In genomic region chr16:66014221-66014620, GRCh38 we compare ENCODE assay signal across 34 cellular contexts.
"Had no signal": no experiment of that assay in that cellular context is flagged by ENCODE, and none has a peak within 500 bp of the region (broad histone marks: within the 10 kb centered on the region; RNA-seq: fewer than 3 reads in every experiment).

No MANE protein-coding gene starts in this region.

- H3K36me3 ChIP-seq: adrenal gland, breast epithelium, gastroesophageal sphincter had no signal

- H3K9me3 Mint-ChIP-seq: activated CD4-positive, alpha-beta memory T cell treated with anti-CD3 and anti-CD28 coated beads for 36 hours; activated CD4-positive, alpha-beta T cell treated with anti-CD3 and anti-CD28 coated beads, Interleukin-2, amount 10 ng/mL, durations not matched to agents 24 days and 14 days; activated naive CD4-positive, alpha-beta T cell treated with anti-CD3 and anti-CD28 coated beads for 36 hours; activated naive CD4-positive, alpha-beta T cell treated with anti-CD3 and anti-CD28 coated beads, Interleukin-2, amount 50 U/mL, for 24 hours; activated naive CD8-positive, alpha-beta T cell treated with anti-CD3 and anti-CD28 coated beads for 36 hours; activated naive CD8-positive, alpha-beta T cell treated with anti-CD3 and anti-CD28 coated beads, Interleukin-2, amount 50 U/mL, for 24 hours; activated T-helper 1 cell treated with anti-CD3 and anti-CD28 coated beads, Interleukin-12 subunit alpha, Interleukin-12 subunit beta, Interleukin-2, Interleukin-4 antibody, amounts not matched to agents 30 ng/mL and 10 ng/mL and 1 ng/mL, durations not matched to agents 14 hours and 24 hours and 36 hours; activated T-helper 2 cell treated with anti-CD3 and anti-CD28 coated beads, Interferon-gamma antibody, Interleukin-2, Interleukin-4, amounts not matched to agents 10 μg/mL and 5 μg/mL and 100 μg/mL, durations not matched to agents 14 hours and 24 hours and 36 hours; brain had no signal

- ATAC-seq: activated CD4-positive, alpha-beta T cell treated with anti-CD3 and anti-CD28 coated beads for 36 hours; activated CD8-positive, alpha-beta memory T cell treated with anti-CD3 and anti-CD28 coated beads, Interleukin-2, amount 10 ng/mL, durations not matched to agents 7 days and 5 days; activated CD8-positive, alpha-beta T cell treated with anti-CD3 and anti-CD28 coated beads, Interleukin-2, amount 10 ng/mL, durations not matched to agents 7 days and 5 days; activated naive CD8-positive, alpha-beta T cell treated with anti-CD3 and anti-CD28 coated beads, Interleukin-2, amount 50 U/mL, for 24 hours; esophagus mucosa; gastroesophageal sphincter had no signal

- H3K4me3 ChIP-seq: adrenal gland, breast epithelium, coronary artery, gastroesophageal sphincter had no signal

- H3K9me3 ChIP-seq: adrenal gland, breast epithelium, gastroesophageal sphincter had no signal

- H3K27ac Mint-ChIP-seq: activated CD4-positive, alpha-beta memory T cell treated with anti-CD3 and anti-CD28 coated beads for 36 hours; activated CD4-positive, alpha-beta T cell treated with anti-CD3 and anti-CD28 coated beads for 36 hours; activated CD4-positive, alpha-beta T cell treated with anti-CD3 and anti-CD28 coated beads, Interleukin-2, amount 10 ng/mL, durations not matched to agents 24 days and 14 days; activated CD8-positive, alpha-beta memory T cell treated with anti-CD3 and anti-CD28 coated beads, Interleukin-2, amount 10 ng/mL, durations not matched to agents 7 days and 5 days; activated CD8-positive, alpha-beta T cell treated with anti-CD3 and anti-CD28 coated beads, Interleukin-2, amount 10 ng/mL, durations not matched to agents 7 days and 5 days; activated naive CD4-positive, alpha-beta T cell treated with anti-CD3 and anti-CD28 coated beads for 36 hours; activated naive CD4-positive, alpha-beta T cell treated with anti-CD3 and anti-CD28 coated beads, Interleukin-2, amount 50 U/mL, for 24 hours; activated naive CD8-positive, alpha-beta T cell treated with anti-CD3 and anti-CD28 coated beads for 36 hours; activated naive CD8-positive, alpha-beta T cell treated with anti-CD3 and anti-CD28 coated beads, Interleukin-2, amount 50 U/mL, for 24 hours; activated T-helper 1 cell treated with anti-CD3 and anti-CD28 coated beads, Interleukin-12 subunit alpha, Interleukin-12 subunit beta, Interleukin-2, Interleukin-4 antibody, amounts not matched to agents 30 ng/mL and 10 ng/mL and 1 ng/mL, durations not matched to agents 14 hours and 24 hours and 36 hours; activated T-helper 2 cell treated with anti-CD3 and anti-CD28 coated beads, Interferon-gamma antibody, Interleukin-2, Interleukin-4, amounts not matched to agents 10 μg/mL and 5 μg/mL and 100 μg/mL, durations not matched to agents 14 hours and 24 hours and 36 hours; brain had no signal

- H3K27ac ChIP-seq: adrenal gland, breast epithelium, coronary artery, gastroesophageal sphincter had no signal

- H3K4me1 Mint-ChIP-seq: activated CD4-positive, alpha-beta T cell treated with anti-CD3 and anti-CD28 coated beads for 36 hours; activated CD4-positive, alpha-beta T cell treated with anti-CD3 and anti-CD28 coated beads, Interleukin-2, amount 10 ng/mL, durations not matched to agents 24 days and 14 days; activated CD8-positive, alpha-beta memory T cell treated with anti-CD3 and anti-CD28 coated beads, Interleukin-2, amount 10 ng/mL, durations not matched to agents 7 days and 5 days; activated naive CD4-positive, alpha-beta T cell treated with anti-CD3 and anti-CD28 coated beads, Interleukin-2, amount 50 U/mL, for 24 hours; activated naive CD8-positive, alpha-beta T cell treated with anti-CD3 and anti-CD28 coated beads for 36 hours; activated naive CD8-positive, alpha-beta T cell treated with anti-CD3 and anti-CD28 coated beads, Interleukin-2, amount 50 U/mL, for 24 hours; brain; central memory CD8-positive, alpha-beta T cell had no signal

- H3K4me1 ChIP-seq: adrenal gland, breast epithelium, gastroesophageal sphincter had no signal

- DNase-seq: activated CD4-positive, alpha-beta memory T cell treated with anti-CD3 and anti-CD28 coated beads for 36 hours; activated CD4-positive, alpha-beta T cell treated with anti-CD3 and anti-CD28 coated beads for 36 hours; activated CD4-positive, alpha-beta T cell treated with anti-CD3 and anti-CD28 coated beads, Interleukin-2, amount 10 ng/mL, durations not matched to agents 24 days and 14 days; activated CD4-positive, CD25-positive, alpha-beta regulatory T cell; activated CD4-positive, CD25-positive, alpha-beta regulatory T cell treated with anti-CD3 and anti-CD28 coated beads, Interleukin-2, amount 50 U/mL, for 72 hours; activated CD8-positive, alpha-beta memory T cell treated with anti-CD3 and anti-CD28 coated beads, Interleukin-2, amount 10 ng/mL, durations not matched to agents 7 days and 5 days; activated CD8-positive, alpha-beta memory T cell treated with anti-CD3 and anti-CD28 coated beads, Interleukin-2, amount 50 U/mL, for 4 hours; activated CD8-positive, alpha-beta T cell treated with anti-CD3 and anti-CD28 coated beads, Interleukin-2, amount 10 ng/mL, durations not matched to agents 7 days and 5 days; activated effector memory CD4-positive, alpha-beta T cell treated with anti-CD3 and anti-CD28 coated beads, Interleukin-2, amount 50 U/mL, for 16 hours; activated naive CD4-positive, alpha-beta T cell treated with anti-CD3 and anti-CD28 coated beads for 36 hours; activated naive CD8-positive, alpha-beta T cell treated with anti-CD3 and anti-CD28 coated beads for 36 hours; activated naive CD8-positive, alpha-beta T cell treated with anti-CD3 and anti-CD28 coated beads, Interleukin-2, amount 50 U/mL, for 24 hours; activated T-cell treated with anti-CD3 and anti-CD28 coated beads, Interleukin-2, amount 50 U/mL, for 1 hour; activated T-cell treated with anti-CD3 and anti-CD28 coated beads, Interleukin-2, amount 50 U/mL, for 48 hours; adrenal gland; amygdala; aorta; dermis blood vessel endothelial cell; effector CD4-positive, alpha-beta T cell; foreskin melanocyte; head of caudate nucleus; hippocampal formation; T-helper 2 cell had no signal

- H3K27me3 ChIP-seq: adrenal gland, breast epithelium, gastroesophageal sphincter had no signal

- H3K4me3 Mint-ChIP-seq: activated CD4-positive, alpha-beta memory T cell treated with anti-CD3 and anti-CD28 coated beads for 36 hours; activated CD4-positive, alpha-beta T cell treated with anti-CD3 and anti-CD28 coated beads for 36 hours; activated CD4-positive, alpha-beta T cell treated with anti-CD3 and anti-CD28 coated beads, Interleukin-2, amount 10 ng/mL, durations not matched to agents 24 days and 14 days; activated CD8-positive, alpha-beta memory T cell treated with anti-CD3 and anti-CD28 coated beads, Interleukin-2, amount 10 ng/mL, durations not matched to agents 7 days and 5 days; activated CD8-positive, alpha-beta T cell treated with anti-CD3 and anti-CD28 coated beads, Interleukin-2, amount 10 ng/mL, durations not matched to agents 7 days and 5 days; activated naive CD4-positive, alpha-beta T cell treated with anti-CD3 and anti-CD28 coated beads for 36 hours; activated naive CD4-positive, alpha-beta T cell treated with anti-CD3 and anti-CD28 coated beads, Interleukin-2, amount 50 U/mL, for 24 hours; activated naive CD8-positive, alpha-beta T cell treated with anti-CD3 and anti-CD28 coated beads for 36 hours; activated naive CD8-positive, alpha-beta T cell treated with anti-CD3 and anti-CD28 coated beads, Interleukin-2, amount 50 U/mL, for 24 hours; activated T-helper 1 cell treated with anti-CD3 and anti-CD28 coated beads, Interleukin-12 subunit alpha, Interleukin-12 subunit beta, Interleukin-2, Interleukin-4 antibody, amounts not matched to agents 30 ng/mL and 10 ng/mL and 1 ng/mL, durations not matched to agents 14 hours and 24 hours and 36 hours; brain; central memory CD8-positive, alpha-beta T cell had no signal

- H3K36me3 Mint-ChIP-seq: activated CD4-positive, alpha-beta memory T cell treated with anti-CD3 and anti-CD28 coated beads for 36 hours; activated CD8-positive, alpha-beta memory T cell treated with anti-CD3 and anti-CD28 coated beads, Interleukin-2, amount 10 ng/mL, durations not matched to agents 7 days and 5 days; activated naive CD4-positive, alpha-beta T cell treated with anti-CD3 and anti-CD28 coated beads, Interleukin-2, amount 50 U/mL, for 24 hours; activated naive CD8-positive, alpha-beta T cell treated with anti-CD3 and anti-CD28 coated beads for 36 hours; brain had no signal

- H3K27me3 Mint-ChIP-seq: activated CD4-positive, alpha-beta memory T cell treated with anti-CD3 and anti-CD28 coated beads for 36 hours; activated CD4-positive, alpha-beta T cell treated with anti-CD3 and anti-CD28 coated beads for 36 hours; activated CD4-positive, alpha-beta T cell treated with anti-CD3 and anti-CD28 coated beads, Interleukin-2, amount 10 ng/mL, durations not matched to agents 24 days and 14 days; activated CD8-positive, alpha-beta memory T cell treated with anti-CD3 and anti-CD28 coated beads, Interleukin-2, amount 10 ng/mL, durations not matched to agents 7 days and 5 days; activated naive CD8-positive, alpha-beta T cell treated with anti-CD3 and anti-CD28 coated beads for 36 hours had no signal

- FAIRE-seq: endometrium, endothelial cell of umbilical vein had no signal
